Comparison of ENCODE assay signal across 8 cellular contexts in genomic region chr15:85800460-85801123, GRCh38. TPM values are rescaled to one million over a fixed set of nuclear protein-coding genes. Genes with fewer than 3 reads are reported as not detected.
A peak's percentile ranks its signal among the peaks of the same experiment; 100 is the strongest.
DNase-seq lines count a peak whose midpoint lies in the region; ATAC-seq lines count a peak whose summit lies in the region.

No MANE protein-coding gene starts in this region.

- H3K27me3 ChIP-seq in adipocyte (replicated peaks; ENCODE audit: control insufficient read depth, insufficient read depth, low read length), result peaks cover 13% of the 10 kb centered on the region

- no peak overlapping the region for H3K9ac ChIP-seq in adipocyte (ENCODE audit: low read length)

- in situ Hi-C loops in Caki2 (cut with HindIII; ENCODE audit: low pct_unique_long_range_greater_than_20kb, low sequenced_read_pairs), result no loop called here

- DNase-seq in Caki2 (ENCODE audit: low read depth) (peak; percentile 67), NCI-H1694 treated with DMSO at 0.1 percent for 48 hours (lab: John Stamatoyannopoulos, UW) (peak; percentile 30), adipocyte (ENCODE audit: low read depth) (peak; percentile 48), left colon (peak; percentile 78 to 87), NCI-H526 treated with DMSO at 0.1 percent for 48 hours (lab: John Stamatoyannopoulos, UW) (no peak), caudate nucleus (lab: John Stamatoyannopoulos, UW) (no peak), occipital lobe (lab: John Stamatoyannopoulos, UW) (no peak), medulla oblongata (ENCODE audit: extremely low spot score) (no peak)

- no peak overlapping the region for H3K27ac ChIP-seq in caudate nucleus (ENCODE audit: low read depth, low read length)

- no peaks in the 10 kb centered on the region for H3K4me1 ChIP-seq in adipocyte (ENCODE audit: control insufficient read depth, insufficient read depth, low read length)

- no peak overlapping the region for H3K4me3 ChIP-seq in adipocyte (ENCODE audit: low read length)

- intact Hi-C loops in left colon (cut with DNase I, micrococcal nuclease), result no loop called here

- no peaks in the 10 kb centered on the region for H3K9me3 ChIP-seq in adipocyte (ENCODE audit: control insufficient read depth, low read length)

- ATAC-seq in left colon, result peak; percentile 98

- H3K36me3 ChIP-seq in adipocyte (ENCODE audit: control insufficient read depth, insufficient read depth, low read length, severe bottlenecking), result no peaks in the 10 kb centered on the region

RNA-seq across cellular contexts. Expression of gene KLHL25, which starts 5.9 kb away (rescaled TPM):
- total RNA-seq in Caki2 (2014; rRNA removed; shearing (Covaris generic); ENCODE audit: low replicate concordance), result 2.7 and 4.9 TPM in 2 replicates
- total RNA-seq in left colon (1 to 10 TPM; 6.0 to 6.8 TPM), occipital lobe (32.3 TPM)

Comparison
In these comparisons a context has a peak if more than half of its experiments do, and no peak if none do; other contexts are left out.
1. DNase-seq: peak in Caki2 (single experiment), NCI-H1694 treated with DMSO at 0.1 percent for 48 hours (single experiment), adipocyte (single experiment) and left colon (2 of 2); none in NCI-H526 treated with DMSO at 0.1 percent for 48 hours (single experiment), caudate nucleus (0 of 61), occipital lobe (single experiment) and medulla oblongata (single experiment).